ENCODE assay signal across 22 cellular contexts in genomic region chr18:23314672-23315071, GRCh38.
"Had no signal": no experiment of that assay in that cellular context is flagged by ENCODE, and none has a peak within 500 bp of the region (broad histone marks: within the 10 kb centered on the region; RNA-seq: fewer than 3 reads in every experiment).

No MANE protein-coding gene starts in this region.

- H3K27me3 ChIP-seq: sigmoid colon, testis, tibial nerve, upper lobe of right lung, vagina had no signal

- H3K27ac ChIP-seq: left ventricle myocardium inferior, lower lobe of right lung, sigmoid colon, skin epidermis, testis, tibial nerve, upper lobe of right lung, vagina had no signal

- H3K36me3 ChIP-seq: left ventricle myocardium inferior, lower lobe of right lung, sigmoid colon, upper lobe of right lung, vagina had no signal

- H3K9me3 Mint-ChIP-seq: dendritic cell treated with granulocyte-macrophage colony-stimulating factor and Interleukin-4, amounts not matched to agents 40 ng/mL and 50 ng/mL, for 4 days; effector memory CD8-positive, alpha-beta T cell; memory B cell; stimulated activated naive B cell treated with anti-CD40 and anti-IgM and Interleukin-4, amounts not matched to agents 10 μg/mL and 1 μg/mL and 100 μg/mL, for 72 hours had no signal

- H3K27me3 Mint-ChIP-seq: dendritic cell treated with granulocyte-macrophage colony-stimulating factor and Interleukin-4, amounts not matched to agents 40 ng/mL and 50 ng/mL, for 4 days; effector memory CD8-positive, alpha-beta T cell; memory B cell; stimulated activated naive B cell treated with anti-CD40 and anti-IgM and Interleukin-4, amounts not matched to agents 10 μg/mL and 1 μg/mL and 100 μg/mL, for 72 hours; stimulated activated naive CD8-positive, alpha-beta T cell treated with anti-CD3 and anti-CD28 coated beads, Interleukin-15, amount 100 ng/mL, for 72 hours had no signal

- H3K4me1 ChIP-seq: lower lobe of right lung, sigmoid colon, upper lobe of right lung, vagina had no signal

- H3K4me3 ChIP-seq: left ventricle myocardium inferior, lower lobe of right lung, sigmoid colon, skin epidermis, testis, tibial nerve, upper lobe of right lung, vagina had no signal

- DNase-seq: effector memory CD8-positive, alpha-beta T cell; erythroblast; foreskin melanocyte; hippocampal formation; kidney; left cardiac atrium; left ventricle myocardium inferior; lower lobe of right lung; midbrain; nephron progenitor cell; sigmoid colon; stimulated activated CD4-positive, alpha-beta T cell treated with anti-CD3 and anti-CD28 coated beads, Interleukin-2, amount 100 ng/mL, for 24 hours; stimulated activated CD4-positive, alpha-beta T cell treated with anti-CD3 and anti-CD28 coated beads, Interleukin-4, amount 100 ng/mL, for 4 hours; stimulated activated naive B cell treated with anti-CD40 and anti-IgM and Interleukin-4, amounts not matched to agents 10 μg/mL and 1 μg/mL and 100 μg/mL, for 72 hours; stimulated activated naive CD8-positive, alpha-beta T cell treated with anti-CD3 and anti-CD28 coated beads, Interleukin-15, amount 100 ng/mL, for 72 hours; testis; upper lobe of right lung had no signal

- H3K27ac Mint-ChIP-seq: dendritic cell treated with granulocyte-macrophage colony-stimulating factor and Interleukin-4, amounts not matched to agents 40 ng/mL and 50 ng/mL, for 4 days; memory B cell; nephron progenitor cell; stimulated activated naive B cell treated with anti-CD40 and anti-IgM and Interleukin-4, amounts not matched to agents 10 μg/mL and 1 μg/mL and 100 μg/mL, for 72 hours; stimulated activated naive CD8-positive, alpha-beta T cell treated with anti-CD3 and anti-CD28 coated beads, Interleukin-15, amount 100 ng/mL, for 72 hours had no signal

- H3K4me3 Mint-ChIP-seq: dendritic cell treated with granulocyte-macrophage colony-stimulating factor and Interleukin-4, amounts not matched to agents 40 ng/mL and 50 ng/mL, for 4 days; effector memory CD8-positive, alpha-beta T cell; memory B cell; nephron progenitor cell; stimulated activated naive B cell treated with anti-CD40 and anti-IgM and Interleukin-4, amounts not matched to agents 10 μg/mL and 1 μg/mL and 100 μg/mL, for 72 hours; stimulated activated naive CD8-positive, alpha-beta T cell treated with anti-CD3 and anti-CD28 coated beads, Interleukin-15, amount 100 ng/mL, for 72 hours had no signal

- ATAC-seq: effector memory CD8-positive, alpha-beta T cell; left cardiac atrium; lower lobe of right lung; stimulated activated naive B cell treated with anti-CD40 and anti-IgM and Interleukin-4, amounts not matched to agents 10 μg/mL and 1 μg/mL and 100 μg/mL, for 72 hours; stimulated activated naive CD8-positive, alpha-beta T cell treated with anti-CD3 and anti-CD28 coated beads, Interleukin-15, amount 100 ng/mL, for 72 hours; upper lobe of right lung had no signal

- H3K9me3 ChIP-seq: left ventricle myocardium inferior, lower lobe of right lung, sigmoid colon, testis, tibial nerve, upper lobe of right lung, vagina had no signal
